8 cellular contexts compared by ENCODE assay signal in genomic region chr1:39258146-39258924, GRCh38. TPM values are rescaled to one million over a fixed set of nuclear protein-coding genes. Genes with fewer than 3 reads are reported as not detected.
DNase-seq lines count a peak whose midpoint lies in the region; ATAC-seq and TF ChIP-seq lines count a peak whose summit lies in the region.

No MANE protein-coding gene starts in this region.

- H2AFZ ChIP-seq in Loucy (ENCODE audit: low read length): no peak overlapping the region
- H2AFZ ChIP-seq in trophoblast cell (ENCODE audit: insufficient read depth, low read length, poor library complexity): no peak overlapping the region

- peak; percentile 92 for TF ChIP-seq CTCF in Loucy (conservative IDR thresholded peaks at IDR 0.05; ENCODE audit: low read length)
- TF ChIP-seq CTCF in upper lobe of right lung (IDR thresholded peaks at IDR 0.05): peak; percentile 79

- H3K9me2 ChIP-seq in Loucy (replicated peaks; ENCODE audit: low read depth, low read length): no peaks in the 10 kb centered on the region

- H3K4me1 ChIP-seq in Loucy (ENCODE audit: insufficient read depth, low read length, poor library complexity, severe bottlenecking) (peaks cover 29% of the 10 kb centered on the region), trophoblast cell (ENCODE audit: control insufficient read depth in 1 of 2, insufficient read depth in 2 of 2, low read length in 2 of 2) (no peaks in the 10 kb centered on the region), upper lobe of right lung (peaks cover 8% of the 10 kb centered on the region)

- ATAC-seq in SK-N-SH treated with all-trans-retinoic acid at 6 μM for 48 hours (peak; percentile 71), upper lobe of right lung (peak; percentile 93), HG03159 (IDR thresholded peaks at IDR 0.05; ENCODE audit: unreplicated experiment) (no peak)

- peaks cover 90% of the 10 kb centered on the region for H3K36me3 ChIP-seq in Loucy (ENCODE audit: insufficient read depth, low read length)
- peaks cover 3 to 20% of the 10 kb centered on the region in 2 experiments for H3K36me3 ChIP-seq in trophoblast cell (ENCODE audit: control insufficient read depth in 1 of 2, insufficient read depth in 2 of 2, low read length in 2 of 2)
- peaks cover 68% of the 10 kb centered on the region for H3K36me3 ChIP-seq in upper lobe of right lung

- H3K27me3 ChIP-seq in Loucy (ENCODE audit: insufficient read depth, low read length, poor library complexity, severe bottlenecking): no peaks in the 10 kb centered on the region
- H3K27me3 ChIP-seq in trophoblast cell (ENCODE audit: insufficient read depth, low read length): no peaks in the 10 kb centered on the region
- H3K27me3 ChIP-seq in upper lobe of right lung: no peaks in the 10 kb centered on the region

- H3K9ac ChIP-seq in Loucy (ENCODE audit: low read depth, low read length, poor library complexity, severe bottlenecking): no peak overlapping the region
- H3K9ac ChIP-seq in trophoblast cell (ENCODE audit: low read length): no peak overlapping the region

- H2BK12ac ChIP-seq in trophoblast cell (ENCODE audit: low read length): no peak overlapping the region

- peaks cover 33% of the 10 kb centered on the region for H4K20me1 ChIP-seq in Loucy (ENCODE audit: insufficient read depth, low read length, poor library complexity, severe bottlenecking)

- H3K23ac ChIP-seq in trophoblast cell (ENCODE audit: low read length): no peak overlapping the region

- no peak overlapping the region for H2BK120ac ChIP-seq in trophoblast cell (ENCODE audit: insufficient read depth, low read length, poor library complexity)

- no peak overlapping the region for H3K4ac ChIP-seq in trophoblast cell (ENCODE audit: low read depth, low read length)

- no peak overlapping the region for H3K4me3 ChIP-seq in Loucy (ENCODE audit: low read length, poor library complexity, severe bottlenecking)
- no peak overlapping the region for H3K4me3 ChIP-seq in trophoblast cell (ENCODE audit: low read depth, low read length)
- H3K4me3 ChIP-seq in upper lobe of right lung: no peak overlapping the region

- H4K12ac ChIP-seq in trophoblast cell (ENCODE audit: low read depth, low read length): no peak overlapping the region

- WGBS in trophoblast cell (ENCODE audit: extremely low coverage, insufficient coverage, insufficient read length): no CpG with 5 or more reads among the region's 7 CpGs

- H3K27ac ChIP-seq in trophoblast cell (ENCODE audit: low read depth, low read length) (no peak overlapping the region), upper lobe of right lung (peak overlapping the region; percentile 32)

- H3K4me2 ChIP-seq in Loucy (ENCODE audit: low read depth, low read length, poor library complexity, severe bottlenecking) (no peak overlapping the region), trophoblast cell (ENCODE audit: low read length) (no peak overlapping the region)

- H3K9me3 ChIP-seq in Loucy (ENCODE audit: insufficient read depth, low read depth, low read length) (no peaks in the 10 kb centered on the region), trophoblast cell (ENCODE audit: insufficient read depth, low read depth, low read length) (no peaks in the 10 kb centered on the region), upper lobe of right lung (no peaks in the 10 kb centered on the region)

- H3K18ac ChIP-seq in trophoblast cell (ENCODE audit: low read length): no peak overlapping the region

- no peak overlapping the region for H2AK5ac ChIP-seq in trophoblast cell (ENCODE audit: low read length)

- H3K79me1 ChIP-seq in trophoblast cell (ENCODE audit: low read length): no peaks in the 10 kb centered on the region

- H3K79me2 ChIP-seq in Loucy (ENCODE audit: insufficient read depth, low read length) (peaks cover 75% of the 10 kb centered on the region), trophoblast cell (ENCODE audit: control insufficient read depth, insufficient read depth, low read length, poor library complexity) (no peaks in the 10 kb centered on the region)

- H2BK5ac ChIP-seq in trophoblast cell (ENCODE audit: low read depth, low read length, poor library complexity): no peak overlapping the region

- intact Hi-C loops in upper lobe of right lung (cut with DNase I): loop anchor here (10.0 kb wide), 1 partner anchor 64 kb away; no protein-coding TSS in a partner anchor

- DNase-seq in DMS79 (lab: John Stamatoyannopoulos, UW) (peak; percentile 88), globus pallidus (ENCODE audit: low spot score) (peak; percentile 78), trophoblast cell (peak; percentile 37 to 78), upper lobe of right lung (no peak)
- DNase-seq in activated naive CD4-positive, alpha-beta T cell treated with anti-CD3 and anti-CD28 coated beads, Interleukin-2, amount 50 U/mL, for 16 hours: peak; percentile 62

- peaks cover 10% of the 10 kb centered on the region; the same call in 1 of the 2 replicates for H3F3A ChIP-seq in Loucy (ENCODE audit: low read depth)

- H3K14ac ChIP-seq in trophoblast cell (ENCODE audit: low read length): no peak overlapping the region

- no peak overlapping the region for H4K91ac ChIP-seq in trophoblast cell (ENCODE audit: low read depth, low read length)

- no peak overlapping the region for H4K8ac ChIP-seq in trophoblast cell (ENCODE audit: low read depth, low read length)

TF ChIP-seq in SK-N-SH treated with all-trans-retinoic acid at 6 μM for 48 hours, 23 proteins besides CTCF, POLR2A, EP300 and RAD21 (continues in another document):
- no peak for TF ChIP-seq ZFP30 (CRISPR knock-in tag; IDR thresholded peaks at IDR 0.05)
- TF ChIP-seq CSDC2 (CRISPR knock-in tag; IDR thresholded peaks at IDR 0.05): no peak
- no peak for TF ChIP-seq ESRRG (CRISPR knock-in tag; IDR thresholded peaks at IDR 0.05)
- TF ChIP-seq SNAI2 (CRISPR knock-in tag; IDR thresholded peaks at IDR 0.05): no peak
- no peak for TF ChIP-seq CREB5 (CRISPR knock-in tag; IDR thresholded peaks at IDR 0.05; ENCODE audit: low read depth)
- TF ChIP-seq RARB (CRISPR knock-in tag; IDR thresholded peaks at IDR 0.05): no peak
- TF ChIP-seq PATZ1 (CRISPR knock-in tag; IDR thresholded peaks at IDR 0.05; ENCODE audit: borderline replicate concordance): no peak
- no peak for TF ChIP-seq ZNF8 (CRISPR knock-in tag; IDR thresholded peaks at IDR 0.05)
- TF ChIP-seq TOX (CRISPR knock-in tag; IDR thresholded peaks at IDR 0.05; ENCODE audit: borderline replicate concordance): no peak
- no peak for TF ChIP-seq ARNTL (CRISPR knock-in tag; IDR thresholded peaks at IDR 0.05; ENCODE audit: borderline replicate concordance, low read depth)
- no peak for TF ChIP-seq CSRNP3 (CRISPR knock-in tag; IDR thresholded peaks at IDR 0.05)
- TF ChIP-seq ZNF70 (CRISPR knock-in tag; IDR thresholded peaks at IDR 0.05): no peak
- TF ChIP-seq ZC3H10 (CRISPR knock-in tag; IDR thresholded peaks at IDR 0.05): no peak
- TF ChIP-seq POU6F1 (CRISPR knock-in tag; IDR thresholded peaks at IDR 0.05; ENCODE audit: borderline replicate concordance, low read depth): no peak

RNA-seq across cellular contexts. Expression of gene MACF1, which starts 53.8 kb away (rescaled TPM):
- polyA plus RNA-seq in trophoblast cell (2013): 51.7 and 53.8 TPM in 2 replicates
- 814 TPM for total RNA-seq in upper lobe of right lung
